In the genomic region with DNA sequence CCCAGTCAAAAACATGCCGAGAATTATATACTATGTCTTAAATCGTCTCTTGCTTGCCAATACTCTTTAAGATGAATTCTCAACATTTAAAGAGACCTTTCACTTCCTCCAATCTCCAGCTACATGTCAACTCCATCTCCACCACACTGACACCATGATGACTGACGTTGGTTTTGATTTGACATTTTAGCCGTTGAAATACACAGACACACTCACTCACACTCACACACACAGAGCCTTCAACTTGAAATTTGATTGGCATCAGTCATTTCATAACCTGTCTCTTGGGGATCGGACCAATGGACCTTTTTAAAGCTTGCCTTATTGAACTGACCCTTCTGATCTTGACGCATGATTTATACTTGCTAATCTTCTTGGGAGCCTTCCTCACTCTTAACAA, we compare ENCODE assay signal across 10 cellular contexts.
"Had no signal": no experiment of that assay in that cellular context is flagged by ENCODE, and none has a peak within 500 bp of the region (broad histone marks: within the 10 kb centered on the region; RNA-seq: fewer than 3 reads in every experiment).

No MANE protein-coding gene starts in this region.

- H3K4me3 ChIP-seq: GM23248, GM23338, HAP-1 had no signal

- H2AFZ ChIP-seq: GM23248, GM23338 had no signal

- H3K36me3 ChIP-seq: HAP-1 had no signal

- DNase-seq: GM23248, GOT3, H7, H9, HCEC 1CT, HFFc6 had no signal

- H3K9ac ChIP-seq: GM23248 had no signal

- FAIRE-seq: H1, H54 had no signal

- H3K4me1 ChIP-seq: HAP-1 had no signal

- H3K4me2 ChIP-seq: GM23338 had no signal

- H3K9me3 ChIP-seq: HAP-1 had no signal

- H3K27ac ChIP-seq: GM23248 had no signal
